In genomic region chr10:69541463-69541862, GRCh38 we compare ENCODE assay signal across 28 cellular contexts. TPM values are rescaled to one million over a fixed set of nuclear protein-coding genes. Genes with fewer than 3 reads are reported as not detected.
"Had no signal": no experiment of that assay in that cellular context is flagged by ENCODE, and none has a peak within 500 bp of the region (broad histone marks: within the 10 kb centered on the region; RNA-seq: fewer than 3 reads in every experiment).

No MANE protein-coding gene starts in this region.

- H3K4me3 ChIP-seq: coronary artery, dorsolateral prefrontal cortex, esophagus squamous epithelium, gastrocnemius medialis, heart right ventricle, left lung, lower lobe of right lung had no signal

- H3K27ac ChIP-seq: coronary artery, dorsolateral prefrontal cortex, esophagus squamous epithelium, gastrocnemius medialis, heart right ventricle, left lung, lower lobe of right lung had no signal

- DNase-seq: dermis blood vessel endothelial cell; dorsolateral prefrontal cortex; effector CD4-positive, alpha-beta T cell; effector memory CD4-positive, alpha-beta T cell; esophagus squamous epithelium; foreskin fibroblast; foreskin melanocyte; gastrocnemius medialis; glutamatergic neuron; head of caudate nucleus; heart right ventricle; hippocampal formation; left cardiac atrium; left lung; left ventricle myocardium superior; lower lobe of right lung; mesendoderm; midbrain; naive thymus-derived CD4-positive, alpha-beta T cell had no signal

- H3K4me1 ChIP-seq: esophagus squamous epithelium, gastrocnemius medialis, heart right ventricle, left lung, lower lobe of right lung had no signal

- H3K36me3 ChIP-seq: esophagus squamous epithelium, gastrocnemius medialis, heart right ventricle, left lung, lower lobe of right lung had no signal

- ATAC-seq: gastrocnemius medialis; heart right ventricle; left cardiac atrium; left lung; left ventricle myocardium superior; lower lobe of right lung; naive thymus-derived CD4-positive, alpha-beta T cell had no signal

- H3K9me3 ChIP-seq: gastrocnemius medialis, lower lobe of right lung had no signal

- H3K27me3 ChIP-seq: dorsolateral prefrontal cortex, gastrocnemius medialis, left lung had no signal

RNA-seq across cellular contexts. Expression of gene NEUROG3, which starts 31.8 kb away (rescaled TPM):
- total RNA-seq: dermis blood vessel endothelial cell, endothelial cell of umbilical vein, epithelial cell of proximal tubule, esophagus squamous epithelium, gastrocnemius medialis, glomerular endothelial cell, kidney epithelial cell, left lung, left ventricle myocardium superior, lower leg skin, lower lobe of right lung, lung microvascular endothelial cell, mononuclear cell, mucosa of gallbladder had no signal
